In the genomic region with DNA sequence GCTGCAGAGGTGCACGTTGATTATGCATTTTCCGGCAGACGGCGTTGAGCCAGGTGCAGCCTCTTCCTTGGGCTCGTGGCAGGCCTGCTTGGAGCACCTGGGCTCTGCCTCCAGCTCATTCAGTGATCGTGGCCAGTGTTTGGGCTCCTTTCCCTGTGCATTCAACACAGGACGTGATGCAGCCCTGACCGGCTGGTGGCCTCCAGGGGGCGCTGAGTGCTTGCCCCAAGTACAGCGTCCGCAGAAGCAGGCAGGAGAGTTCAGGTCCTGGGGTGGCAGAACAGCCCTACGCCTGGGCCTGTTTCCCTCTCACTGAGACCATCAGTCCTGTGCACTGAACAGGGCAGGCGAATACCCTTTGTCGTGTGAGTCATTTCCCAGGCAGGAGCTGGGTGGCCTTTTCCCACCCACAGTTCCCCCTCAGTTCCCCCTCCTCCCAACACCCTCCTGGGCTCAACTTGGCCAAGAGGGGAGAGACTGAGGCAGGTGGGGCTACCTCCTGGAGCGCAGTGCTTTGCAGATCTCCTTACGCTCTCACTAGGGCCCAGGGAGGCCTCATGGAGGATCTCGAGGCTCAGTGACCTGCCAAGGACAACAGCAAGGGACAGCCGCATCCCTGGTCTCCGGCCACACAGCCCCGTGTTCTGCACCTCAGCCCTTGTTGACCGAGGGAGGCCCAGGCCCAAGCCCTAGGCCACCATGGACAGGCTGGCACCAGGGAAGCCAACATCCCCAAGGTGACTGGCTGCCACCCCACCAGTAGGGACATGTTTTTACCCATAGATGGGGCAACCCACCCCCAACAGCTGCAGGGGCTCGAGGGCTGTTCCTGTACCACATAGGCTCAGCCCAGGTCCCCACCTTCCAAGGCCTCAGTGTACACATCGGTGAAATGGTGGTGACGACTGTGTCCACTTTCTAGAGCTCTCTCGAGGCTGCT, we compare ENCODE assay signal across 9 cellular contexts. TPM values are rescaled to one million over a fixed set of nuclear protein-coding genes. Genes with fewer than 3 reads are reported as not detected.
DNase-seq lines count a peak whose midpoint lies in the region; ATAC-seq and TF ChIP-seq lines count a peak whose summit lies in the region.
"Had no signal": no experiment of that assay in that cellular context is flagged by ENCODE, and none has a peak within 500 bp of the region (broad histone marks: within the 10 kb centered on the region; RNA-seq: fewer than 3 reads in every experiment).

No MANE protein-coding gene starts in this region.

- DNase-seq in DMS53 treated with DMSO at 0.1 percent for 48 hours (lab: John Stamatoyannopoulos, UW; ENCODE audit: unreplicated experiment) (peak; percentile 76), LNCaP clone FGC (ENCODE audit: low read depth) (peak; percentile 63), SHP77 (lab: John Stamatoyannopoulos, UW) (peak; percentile 71 to 72), foreskin fibroblast (peak; percentile 69 to 89), omental fat pad (ENCODE audit: low spot score) (peak; percentile 81), stromal cell of bone marrow (ENCODE audit: low read depth) (peak; percentile 36)
- peak; percentile 73 for DNase-seq in activated T-helper 2 cell treated with anti-CD3 and anti-CD28 coated beads, Interferon-gamma antibody, Interleukin-2, Interleukin-4, amounts not matched to agents 10 μg/mL and 5 μg/mL and 100 μg/mL, durations not matched to agents 14 hours and 24 hours and 36 hours (ENCODE audit: low spot score)

- no peaks in the 10 kb centered on the region for H3K36me3 Mint-ChIP-seq in activated T-helper 2 cell treated with anti-CD3 and anti-CD28 coated beads, Interferon-gamma antibody, Interleukin-2, Interleukin-4, amounts not matched to agents 10 μg/mL and 5 μg/mL and 100 μg/mL, durations not matched to agents 14 hours and 24 hours and 36 hours (ENCODE audit: low read depth)
- H3K36me3 Mint-ChIP-seq: activated naive CD4-positive, alpha-beta T cell treated with anti-CD3 and anti-CD28 coated beads, Interleukin-2, amount 50 U/mL, for 24 hours had no signal

- H3K4me1 Mint-ChIP-seq in activated T-helper 2 cell treated with anti-CD3 and anti-CD28 coated beads, Interferon-gamma antibody, Interleukin-2, Interleukin-4, amounts not matched to agents 10 μg/mL and 5 μg/mL and 100 μg/mL, durations not matched to agents 14 hours and 24 hours and 36 hours (ENCODE audit: low read depth): no peaks in the 10 kb centered on the region
- H3K4me1 Mint-ChIP-seq: activated naive CD4-positive, alpha-beta T cell treated with anti-CD3 and anti-CD28 coated beads, Interleukin-2, amount 50 U/mL, for 24 hours had no signal

- no peak overlapping the region for H3K4me3 ChIP-seq in LNCaP clone FGC (ENCODE audit: low read depth, low read length)
- no peak overlapping the region for H3K4me3 ChIP-seq in foreskin fibroblast (ENCODE audit: low read depth in 1 of 2, low read length in 2 of 2)

- TF ChIP-seq CTCF in LNCaP clone FGC (IDR thresholded peaks at IDR 0.05; ENCODE audit: control insufficient read depth, extremely low read depth, insufficient read depth) (peak; percentile 92), foreskin fibroblast (IDR thresholded peaks at IDR 0.05; ENCODE audit: low read depth, low read length) (peak; percentile 78), omental fat pad (IDR thresholded peaks at IDR 0.05) (peak in 2 of 3 donors; percentile 43 to 73)

- H3K27me3 Mint-ChIP-seq in activated T-helper 2 cell treated with anti-CD3 and anti-CD28 coated beads, Interferon-gamma antibody, Interleukin-2, Interleukin-4, amounts not matched to agents 10 μg/mL and 5 μg/mL and 100 μg/mL, durations not matched to agents 14 hours and 24 hours and 36 hours (ENCODE audit: low read depth): no peaks in the 10 kb centered on the region
- H3K27me3 Mint-ChIP-seq: activated naive CD4-positive, alpha-beta T cell treated with anti-CD3 and anti-CD28 coated beads, Interleukin-2, amount 50 U/mL, for 24 hours had no signal

- no peak overlapping the region for H3K4me3 Mint-ChIP-seq in activated T-helper 2 cell treated with anti-CD3 and anti-CD28 coated beads, Interferon-gamma antibody, Interleukin-2, Interleukin-4, amounts not matched to agents 10 μg/mL and 5 μg/mL and 100 μg/mL, durations not matched to agents 14 hours and 24 hours and 36 hours (ENCODE audit: low read depth)
- H3K4me3 Mint-ChIP-seq: activated naive CD4-positive, alpha-beta T cell treated with anti-CD3 and anti-CD28 coated beads, Interleukin-2, amount 50 U/mL, for 24 hours had no signal

- ATAC-seq in omental fat pad (ENCODE audit: low FRiP score): peak; percentile 60
- ATAC-seq in GM18519 (IDR thresholded peaks at IDR 0.05; ENCODE audit: low FRiP score, unreplicated experiment): no peak

- intact Hi-C loops in activated T-helper 2 cell treated with anti-CD3 and anti-CD28 coated beads, Interferon-gamma antibody, Interleukin-2, Interleukin-4, amounts not matched to agents 10 μg/mL and 5 μg/mL and 100 μg/mL, durations not matched to agents 14 hours and 24 hours and 36 hours (cut with micrococcal nuclease): loop anchor here (1.0 kb wide), 2 partner anchors 82 to 230 kb away; no protein-coding TSS in a partner anchor

- peak overlapping the region; percentile 16 for H3K27ac Mint-ChIP-seq in activated T-helper 2 cell treated with anti-CD3 and anti-CD28 coated beads, Interferon-gamma antibody, Interleukin-2, Interleukin-4, amounts not matched to agents 10 μg/mL and 5 μg/mL and 100 μg/mL, durations not matched to agents 14 hours and 24 hours and 36 hours
- H3K27ac Mint-ChIP-seq: activated naive CD4-positive, alpha-beta T cell treated with anti-CD3 and anti-CD28 coated beads, Interleukin-2, amount 50 U/mL, for 24 hours had no signal

- no peaks in the 10 kb centered on the region for H3K9me3 Mint-ChIP-seq in activated T-helper 2 cell treated with anti-CD3 and anti-CD28 coated beads, Interferon-gamma antibody, Interleukin-2, Interleukin-4, amounts not matched to agents 10 μg/mL and 5 μg/mL and 100 μg/mL, durations not matched to agents 14 hours and 24 hours and 36 hours
- H3K9me3 Mint-ChIP-seq: activated naive CD4-positive, alpha-beta T cell treated with anti-CD3 and anti-CD28 coated beads, Interleukin-2, amount 50 U/mL, for 24 hours had no signal

RNA-seq across cellular contexts. Expression of a gene that starts 52.9 kb away (rescaled TPM):
- 26.4 and 26.6 TPM in 2 replicates for total RNA-seq in activated T-helper 2 cell treated with anti-CD3 and anti-CD28 coated beads, Interferon-gamma antibody, Interleukin-2, Interleukin-4, amounts not matched to agents 10 μg/mL and 5 μg/mL and 100 μg/mL, durations not matched to agents 14 hours and 24 hours and 36 hours
- total RNA-seq in omental fat pad: 10 to 100 TPM in 2 of 4 donors, 1 to 10 TPM in 2; 8.3 to 14.6 (median 10.8) TPM

RNA-seq across cellular contexts. Expression of a gene that starts 53.0 kb away (rescaled TPM):
- total RNA-seq in activated T-helper 2 cell treated with anti-CD3 and anti-CD28 coated beads, Interferon-gamma antibody, Interleukin-2, Interleukin-4, amounts not matched to agents 10 μg/mL and 5 μg/mL and 100 μg/mL, durations not matched to agents 14 hours and 24 hours and 36 hours: 1,311 and 1,325 TPM in 2 replicates
- total RNA-seq in omental fat pad: 1,000 to 10,000 TPM; 2,044 to 2,498 (median 2,365) TPM
